In the genomic region with DNA sequence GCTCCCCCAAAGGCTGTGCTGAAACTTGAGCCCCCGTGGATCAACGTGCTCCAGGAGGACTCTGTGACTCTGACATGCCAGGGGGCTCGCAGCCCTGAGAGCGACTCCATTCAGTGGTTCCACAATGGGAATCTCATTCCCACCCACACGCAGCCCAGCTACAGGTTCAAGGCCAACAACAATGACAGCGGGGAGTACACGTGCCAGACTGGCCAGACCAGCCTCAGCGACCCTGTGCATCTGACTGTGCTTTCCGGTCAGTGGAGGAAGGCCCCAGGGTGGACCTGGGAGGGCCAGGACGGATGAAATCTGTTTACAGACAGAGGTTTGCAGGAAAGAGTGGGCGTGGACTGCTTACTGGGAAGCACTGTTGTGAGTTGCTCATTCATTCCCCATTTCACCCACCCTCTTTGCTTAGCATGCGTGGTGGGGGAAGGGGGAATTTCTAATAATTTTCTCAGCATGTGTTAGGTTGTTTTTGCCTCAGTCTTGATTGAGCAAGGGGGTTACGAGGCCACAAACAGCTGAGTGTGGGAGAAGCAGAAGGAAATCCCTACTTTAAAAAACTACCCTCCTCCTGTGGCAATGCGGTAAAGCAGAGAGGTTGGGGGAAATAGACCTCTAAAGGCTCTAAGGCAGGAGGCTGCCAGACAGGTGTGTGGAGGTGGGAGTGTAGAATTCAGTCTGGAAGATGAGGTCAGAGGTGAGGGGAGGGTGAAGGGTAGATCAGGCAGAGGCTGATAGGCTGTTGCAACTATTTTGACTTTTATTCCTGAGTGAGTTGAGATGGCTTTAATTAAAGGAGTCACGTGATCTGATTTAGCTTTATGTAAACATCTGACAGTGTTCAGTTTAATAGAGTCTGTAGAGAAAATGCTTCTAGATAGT, we compare ENCODE assay signal across 11 cellular contexts. TPM values are rescaled to one million over a fixed set of nuclear protein-coding genes. Genes with fewer than 3 reads are reported as not detected.
DNase-seq lines count a peak whose midpoint lies in the region; ATAC-seq, FAIRE-seq and TF ChIP-seq lines count a peak whose summit lies in the region.
"Had no signal": no experiment of that assay in that cellular context is flagged by ENCODE, and none has a peak within 500 bp of the region (broad histone marks: within the 10 kb centered on the region; RNA-seq: fewer than 3 reads in every experiment).

No MANE protein-coding gene starts in this region.

- no peak for TF ChIP-seq CTCF in H1 (IDR thresholded peaks at IDR 0.05; ENCODE audit: control extremely low read depth in 1 of 3, insufficient read depth in 1 of 3, low read depth in 1 of 3, low read length in 3 of 3)

- DNase-seq in NCI-H1105 treated with DMSO at 0.1 percent for 48 hours (lab: John Stamatoyannopoulos, UW) (peak; percentile 38), H1 (ENCODE audit: low read depth in 1 of 2, low spot score in 2 of 2) (no peak), cerebellar nuclear complex (lab: John Stamatoyannopoulos, UW) (no peak), NCI-H774 (lab: John Stamatoyannopoulos, UW) (no peak), HEK293T (ENCODE audit: extremely low spot score) (no peak)
- DNase-seq in activated CD8-positive, alpha-beta memory T cell treated with anti-CD3 and anti-CD28 coated beads, Interleukin-2, amount 10 ng/mL, durations not matched to agents 7 days and 5 days: no peak
- DNase-seq: DMS 273 treated with DMSO at 0.1 percent for 48 hours had no signal

- H3K56ac ChIP-seq in H1 (replicated peaks; ENCODE audit: insufficient read length, low read depth, low read length): no peak overlapping the region

- H2BK120ac ChIP-seq in H1 (replicated peaks; ENCODE audit: low read depth, low read length): no peak overlapping the region

- H3K9me3 Mint-ChIP-seq in activated CD8-positive, alpha-beta memory T cell treated with anti-CD3 and anti-CD28 coated beads, Interleukin-2, amount 10 ng/mL, durations not matched to agents 7 days and 5 days (ENCODE audit: low read depth): no peaks in the 10 kb centered on the region

- TF ChIP-seq POLR2A in H1 (IDR thresholded peaks at IDR 0.05; ENCODE audit: control extremely low read depth in 1 of 2, low read depth in 2 of 2, low read length in 2 of 2): no peak

- TF ChIP-seq EP300 in H1 (IDR thresholded peaks at IDR 0.05; ENCODE audit: borderline replicate concordance in 1 of 2, low read depth in 2 of 2, low read length in 2 of 2): no peak

- CTCF ChIA-PET in H1 (lab: Charles Lee; ENCODE audit: partially characterized antibody): interaction anchor here (0.6 to 1.6 kb wide), 4 partner anchors 9 to 243 kb away, joined by 3 to 10 read pairs (median 4); partner anchors contain the start of gene DUSP12
- CTCF ChIA-PET in activated CD8-positive, alpha-beta memory T cell treated with anti-CD3 and anti-CD28 coated beads, Interleukin-2, amount 10 ng/mL, durations not matched to agents 7 days and 5 days (lab: Charles Lee): interaction anchor here (1.0 to 1.2 kb wide), 2 partner anchors 19 to 232 kb away, joined by 3 to 4 read pairs; no protein-coding TSS in a partner anchor
- CTCF ChIA-PET in HEK293T (lab: Yijun Ruan, JAX): interaction anchor here (0.6 to 1.7 kb wide), 2 partner anchors 9 to 26 kb away, joined by 3 read pairs; no protein-coding TSS in a partner anchor

- H2BK5ac ChIP-seq in H1 (ENCODE audit: low read depth, low read length): no peak overlapping the region

- no peaks in the 10 kb centered on the region for H3K79me2 ChIP-seq in H1 (ENCODE audit: control insufficient read depth in 1 of 2, insufficient read depth in 2 of 2, low read length in 2 of 2)

- H3K27me3 ChIP-seq in BLaER1 (no peaks in the 10 kb centered on the region), H1 (replicated peaks in 1 of 4; ENCODE audit: control insufficient read depth in 3 of 4, extremely low read depth in 1 of 4, insufficient read depth in 3 of 4, low read length in 3 of 4) (no peaks in the 10 kb centered on the region; a peak in 1 of 7 replicates), muscle layer of duodenum (ENCODE audit: low read depth, low read length) (no peaks in the 10 kb centered on the region)
- H3K27me3 ChIP-seq: SJSA1 had no signal

- no peaks in the 10 kb centered on the region for H3K23me2 ChIP-seq in H1 (ENCODE audit: low read depth, low read length)

- H3K4ac ChIP-seq in H1 (replicated peaks; ENCODE audit: insufficient read length, low read depth, low read length): no peak overlapping the region

- no peak overlapping the region for H3K23ac ChIP-seq in H1 (ENCODE audit: insufficient read length)

- H4K8ac ChIP-seq in H1 (ENCODE audit: extremely low read depth, insufficient read depth, low read length): no peak overlapping the region

- H3K4me3 ChIP-seq in BLaER1 (no peak overlapping the region), H1 (ENCODE audit: extremely low read depth in 1 of 4, insufficient read depth in 2 of 4, low read depth in 3 of 4, low read length in 4 of 4) (no peak overlapping the region), muscle layer of duodenum (ENCODE audit: low read depth in 1 of 2, low read length in 2 of 2) (peak overlapping the region; percentile 28 to 43)
- H3K4me3 ChIP-seq: SJSA1 had no signal

- TF ChIP-seq RAD21 in H1 (IDR thresholded peaks at IDR 0.05 in 1 of 2, conservative IDR thresholded peaks at IDR 0.05 in 1 of 2; ENCODE audit: low read depth in 2 of 2, low read length in 2 of 2): no peak

- no peak overlapping the region for H4K91ac ChIP-seq in H1 (replicated peaks; ENCODE audit: insufficient read length, low read length)

- no peaks in the 10 kb centered on the region for H3K79me1 ChIP-seq in H1 (ENCODE audit: low read depth, low read length)

- no peak overlapping the region for H3K27ac Mint-ChIP-seq in activated CD8-positive, alpha-beta memory T cell treated with anti-CD3 and anti-CD28 coated beads, Interleukin-2, amount 10 ng/mL, durations not matched to agents 7 days and 5 days

- POLR2A ChIA-PET in H1 (lab: Charles Lee; ENCODE audit: partially characterized antibody): interaction anchor here (0.7 to 1.1 kb wide), 2 partner anchors 33 to 243 kb away, joined by 3 read pairs; partner anchors contain the start of gene DUSP12
- POLR2A ChIA-PET in HEK293T (lab: Yijun Ruan, JAX): no interaction called here

- H4K5ac ChIP-seq in H1 (ENCODE audit: insufficient read length, low read depth, low read length): no peak overlapping the region

- H2BK15ac ChIP-seq in H1 (ENCODE audit: low read length): no peak overlapping the region

- H2AFZ ChIP-seq in H1 (ENCODE audit: low read length): peak overlapping the region; percentile 97

- H3K36me3 ChIP-seq in BLaER1: no peaks in the 10 kb centered on the region
- H3K36me3 ChIP-seq in H1 (ENCODE audit: control insufficient read depth in 2 of 4, insufficient read depth in 4 of 4, low read length in 3 of 4): no peaks in the 10 kb centered on the region
- no peaks in the 10 kb centered on the region for H3K36me3 ChIP-seq in muscle layer of duodenum (ENCODE audit: control insufficient read depth in 1 of 2, insufficient read depth in 2 of 2, low read length in 2 of 2)
- H3K36me3 ChIP-seq: adrenal gland, SJSA1 had no signal

- 76% methylated on average over 14 of the region's 15 CpGs; no CpG with 5 or more reads in 1 of the 2 experiments for WGBS in H1 (ENCODE audit: extremely low coverage in 1 of 2, insufficient coverage in 1 of 2, insufficient read length in 1 of 2, insufficient replicate concordance in 2 of 2, low coverage in 1 of 2, low lambda C conversion rate in 2 of 2, missing lambda C conversion rate in 1 of 2), 2 experiments

- peaks cover 24% of the 10 kb centered on the region for H3K4me1 Mint-ChIP-seq in activated CD8-positive, alpha-beta memory T cell treated with anti-CD3 and anti-CD28 coated beads, Interleukin-2, amount 10 ng/mL, durations not matched to agents 7 days and 5 days

- no peaks in the 10 kb centered on the region for H3K36me3 Mint-ChIP-seq in activated CD8-positive, alpha-beta memory T cell treated with anti-CD3 and anti-CD28 coated beads, Interleukin-2, amount 10 ng/mL, durations not matched to agents 7 days and 5 days

- peak overlapping the region; percentile 53 for H3K4me2 ChIP-seq in BLaER1
- H3K4me2 ChIP-seq in H1 (ENCODE audit: insufficient read depth in 1 of 2, low read depth in 2 of 2, low read length in 2 of 2): 0 out of 4 replicates have a peak overlapping the region, but pooled peaks of 1 of the 2 experiments have one; percentile 21

- H3K4me3 Mint-ChIP-seq in activated CD8-positive, alpha-beta memory T cell treated with anti-CD3 and anti-CD28 coated beads, Interleukin-2, amount 10 ng/mL, durations not matched to agents 7 days and 5 days: no peak overlapping the region

- H3K9ac ChIP-seq in BLaER1 (no peak overlapping the region), H1 (replicated peaks in 1 of 4; ENCODE audit: extremely low read depth in 1 of 4, low read depth in 3 of 4, low read length in 3 of 4) (no peak overlapping the region)

- H3K9me3 ChIP-seq in BLaER1: no peaks in the 10 kb centered on the region
- no peaks in the 10 kb centered on the region for H3K9me3 ChIP-seq in H1 (ENCODE audit: insufficient read depth in 2 of 2, low read depth in 1 of 2, low read length in 1 of 2)
- no peaks in the 10 kb centered on the region for H3K9me3 ChIP-seq in muscle layer of duodenum (ENCODE audit: control insufficient read depth in 1 of 2, low read length in 2 of 2)
- H3K9me3 ChIP-seq: adrenal gland, SJSA1 had no signal

- no peak for FAIRE-seq in H1 (lab: Jason Lieb, UNC)

- no peak overlapping the region for H3K18ac ChIP-seq in H1 (ENCODE audit: extremely low read depth, low read length)

- no peak for ATAC-seq in activated CD8-positive, alpha-beta memory T cell treated with anti-CD3 and anti-CD28 coated beads, Interleukin-2, amount 10 ng/mL, durations not matched to agents 7 days and 5 days

- H2BK20ac ChIP-seq in H1 (ENCODE audit: low read length): no peak overlapping the region

- no peaks in the 10 kb centered on the region for H4K20me1 ChIP-seq in BLaER1
- H4K20me1 ChIP-seq in H1 (replicated peaks in 1 of 2; ENCODE audit: control insufficient read depth in 1 of 2, insufficient read depth in 2 of 2, low read length in 2 of 2): no peaks in the 10 kb centered on the region

- no peak overlapping the region for H2BK12ac ChIP-seq in H1 (ENCODE audit: low read depth, low read length)

- H3K27ac ChIP-seq in BLaER1 (no peak overlapping the region), H1 (ENCODE audit: low read depth, low read length) (no peak overlapping the region), muscle layer of duodenum (ENCODE audit: low read length) (peak overlapping the region; percentile 27)
- H3K27ac ChIP-seq: SJSA1 had no signal

- H3K4me1 ChIP-seq in BLaER1 (peaks cover 22% of the 10 kb centered on the region), H1 (replicated peaks in 1 of 4; ENCODE audit: control insufficient read depth in 3 of 4, insufficient read depth in 4 of 4, low read length in 3 of 4) (peaks cover 0 to 6% (median 0%) of the 10 kb centered on the region in 4 experiments; a peak in 3 of 7 replicates), muscle layer of duodenum (ENCODE audit: control insufficient read depth in 1 of 2, insufficient read depth in 2 of 2, low read length in 2 of 2) (peaks cover 0 to 7% of the 10 kb centered on the region in 2 donors)
- H3K4me1 ChIP-seq: adrenal gland, SJSA1 had no signal

- H3K27me3 Mint-ChIP-seq in activated CD8-positive, alpha-beta memory T cell treated with anti-CD3 and anti-CD28 coated beads, Interleukin-2, amount 10 ng/mL, durations not matched to agents 7 days and 5 days: peaks cover 27% of the 10 kb centered on the region

- H3K14ac ChIP-seq in H1 (ENCODE audit: insufficient read length): no peak overlapping the region

- H2AK5ac ChIP-seq in H1 (ENCODE audit: low read depth, low read length): no peak overlapping the region

RNA-seq across cellular contexts. Expression of gene FCGR2A, which starts 1.3 kb away (rescaled TPM):
- total RNA-seq in H1 (2021; fragmentation: NEBNext Ultra II Directional; extraction: Animal tissue kit (Norgen Biotek cat#: 25700)): 0.55 and 0.71 TPM in 2 replicates
- 0.28 and 0.86 TPM in 2 replicates for polyA plus RNA-seq in H1 (2011; rRNA removed)
- polyA plus RNA-seq in H1 (2011; cell fraction: cytosol; rRNA removed): 0.49 TPM
- polyA plus RNA-seq in H1 (2011; cell fraction: nucleus; rRNA removed): 0.26 TPM
- polyA plus RNA-seq in H1 (2012, experiment 1 of 2): 0.39 to 0.71 TPM (median 0.51 TPM) in 4 replicates
- 0.30 TPM for polyA plus RNA-seq in H1 (2012, experiment 2 of 2)
- polyA plus RNA-seq in H1 (2013, experiment 1 of 2): 1.6 TPM
- 1.7 TPM for polyA plus RNA-seq in H1 (2013, experiment 2 of 2)
- 0.19 and 0.34 TPM in 2 replicates for polyA minus RNA-seq in H1 (2011; rRNA and poly(A)+ RNA removed)
- polyA minus RNA-seq in H1 (2011; cell fraction: cytosol; rRNA and poly(A)+ RNA removed): not detected
- polyA minus RNA-seq in H1 (2011; cell fraction: nucleus; rRNA and poly(A)+ RNA removed): not detected
- total RNA-seq in activated CD8-positive, alpha-beta memory T cell treated with anti-CD3 and anti-CD28 coated beads, Interleukin-2, amount 10 ng/mL, durations not matched to agents 7 days and 5 days: under 1 TPM in 1 of 2 experiments, not detected in 1; 0.35 TPM

RNA-seq across cellular contexts. Expression of gene HSPA6, which starts 17.8 kb away (rescaled TPM):
- 0.15 and 0.17 TPM in 2 replicates for total RNA-seq in H1 (2021; fragmentation: NEBNext Ultra II Directional; extraction: Animal tissue kit (Norgen Biotek cat#: 25700))
- polyA plus RNA-seq in H1 (2011; rRNA removed): 0.05 and 0.06 TPM in 2 replicates
- 0.05 TPM for polyA plus RNA-seq in H1 (2011; cell fraction: cytosol; rRNA removed)
- not detected for polyA plus RNA-seq in H1 (2011; cell fraction: nucleus; rRNA removed)
- 0.11 to 0.15 TPM in 2 of 4 replicates, not detected in the others for polyA plus RNA-seq in H1 (2012, experiment 1 of 2)
- 0.08 TPM for polyA plus RNA-seq in H1 (2012, experiment 2 of 2)
- polyA plus RNA-seq in H1 (2013, experiment 1 of 2): not detected
- not detected for polyA plus RNA-seq in H1 (2013, experiment 2 of 2)
- not detected in 2 replicates for polyA minus RNA-seq in H1 (2011; rRNA and poly(A)+ RNA removed)
- not detected for polyA minus RNA-seq in H1 (2011; cell fraction: cytosol; rRNA and poly(A)+ RNA removed)
- polyA minus RNA-seq in H1 (2011; cell fraction: nucleus; rRNA and poly(A)+ RNA removed): 0.30 TPM
- total RNA-seq in activated CD8-positive, alpha-beta memory T cell treated with anti-CD3 and anti-CD28 coated beads, Interleukin-2, amount 10 ng/mL, durations not matched to agents 7 days and 5 days: 1 to 10 TPM in 1 of 2 experiments, under 1 TPM in 1; 0.47 to 1.1 TPM

RNA-seq across cellular contexts. Expression of gene FCGR3A, which starts 43.0 kb away (rescaled TPM):
- not detected in 2 replicates for total RNA-seq in H1 (2021; fragmentation: NEBNext Ultra II Directional; extraction: Animal tissue kit (Norgen Biotek cat#: 25700))
- polyA plus RNA-seq in H1 (2011; rRNA removed): not detected in 2 replicates
- polyA plus RNA-seq in H1 (2011; cell fraction: cytosol; rRNA removed): not detected
- polyA plus RNA-seq in H1 (2011; cell fraction: nucleus; rRNA removed): not detected
- not detected in 4 replicates for polyA plus RNA-seq in H1 (2012, experiment 1 of 2)
- not detected for polyA plus RNA-seq in H1 (2012, experiment 2 of 2)
- not detected for polyA plus RNA-seq in H1 (2013, experiment 1 of 2)
- polyA plus RNA-seq in H1 (2013, experiment 2 of 2): not detected
- polyA minus RNA-seq in H1 (2011; rRNA and poly(A)+ RNA removed): not detected in 2 replicates
- not detected for polyA minus RNA-seq in H1 (2011; cell fraction: cytosol; rRNA and poly(A)+ RNA removed)
- polyA minus RNA-seq in H1 (2011; cell fraction: nucleus; rRNA and poly(A)+ RNA removed): not detected
- 1 to 10 TPM in 1 of 2 experiments, under 1 TPM in 1; 0.61 to 1.6 TPM for total RNA-seq in activated CD8-positive, alpha-beta memory T cell treated with anti-CD3 and anti-CD28 coated beads, Interleukin-2, amount 10 ng/mL, durations not matched to agents 7 days and 5 days
- total RNA-seq: SJSA1 had no signal

Comparison
In these comparisons a context has a peak if more than half of its experiments do, and no peak if none do; other contexts are left out.
1. H3K4me3 ChIP-seq: peak in muscle layer of duodenum (2 of 2); none in BLaER1 (single experiment) and H1 (0 of 4).